ENCODE assay signal across 21 cellular contexts in genomic region chr16:79928142-79928735, GRCh38.
"Had no signal": no experiment of that assay in that cellular context is flagged by ENCODE, and none has a peak within 500 bp of the region (broad histone marks: within the 10 kb centered on the region; RNA-seq: fewer than 3 reads in every experiment).

No MANE protein-coding gene starts in this region.

- H3K27ac Mint-ChIP-seq: activated CD8-positive, alpha-beta T cell treated with anti-CD3 and anti-CD28 coated beads, Interleukin-2, amount 10 ng/mL, durations not matched to agents 7 days and 5 days; activated naive CD8-positive, alpha-beta T cell treated with anti-CD3 and anti-CD28 coated beads, Interleukin-2, amount 10 ng/mL, durations not matched to agents 7 days and 5 days; T-helper 1 cell treated with Interleukin-12 subunit alpha and Interleukin-12 subunit beta and Interleukin-4 antibody, amounts not matched to agents 30 μg/mL and 1 μg/mL, for 36 hours; WTC11 had no signal

- H3K4me1 ChIP-seq: breast epithelium had no signal

- DNase-seq: activated CD4-positive, alpha-beta T cell treated with anti-CD3 and anti-CD28 coated beads for 48 hours; activated CD4-positive, alpha-beta T cell treated with anti-CD3 and anti-CD28 coated beads, Interleukin-2, amount 50 U/mL, for 4 hours; activated CD4-positive, CD25-positive, alpha-beta regulatory T cell treated with anti-CD3 and anti-CD28 coated beads, Interleukin-2, amount 50 U/mL, for 72 hours; activated CD8-positive, alpha-beta memory T cell treated with anti-CD3 and anti-CD28 coated beads, Interleukin-2, amount 50 U/mL, for 48 hours; activated CD8-positive, alpha-beta T cell treated with anti-CD3 and anti-CD28 coated beads, Interleukin-2, amount 10 ng/mL, durations not matched to agents 7 days and 5 days; activated naive CD4-positive, alpha-beta T cell treated with anti-CD3 and anti-CD28 coated beads, Interleukin-2, amount 50 U/mL, for 16 hours; activated naive CD8-positive, alpha-beta T cell treated with anti-CD3 and anti-CD28 coated beads, Interleukin-2, amount 10 ng/mL, durations not matched to agents 7 days and 5 days; activated T-cell treated with anti-CD3 and anti-CD28 coated beads, Interleukin-2, amount 50 U/mL, for 1 hour; aorta; Kasumi-1; NCI-H1048; NCI-H146; NCI-H187 treated with DMSO at 0.1 percent for 48 hours; NCI-H2081 treated with DMSO at 0.1 percent for 48 hours; NCI-H446; NCI-H524; PC-9; SHP77 treated with DMSO at 0.1 percent for 48 hours had no signal

- ATAC-seq: activated CD8-positive, alpha-beta T cell treated with anti-CD3 and anti-CD28 coated beads, Interleukin-2, amount 10 ng/mL, durations not matched to agents 7 days and 5 days; WTC11 had no signal

- H3K36me3 Mint-ChIP-seq: activated naive CD8-positive, alpha-beta T cell treated with anti-CD3 and anti-CD28 coated beads, Interleukin-2, amount 10 ng/mL, durations not matched to agents 7 days and 5 days; WTC11 had no signal

- H3K9me3 Mint-ChIP-seq: activated naive CD8-positive, alpha-beta T cell treated with anti-CD3 and anti-CD28 coated beads, Interleukin-2, amount 10 ng/mL, durations not matched to agents 7 days and 5 days; T-helper 1 cell treated with Interleukin-12 subunit alpha and Interleukin-12 subunit beta and Interleukin-4 antibody, amounts not matched to agents 30 μg/mL and 1 μg/mL, for 36 hours; WTC11 had no signal

- H3K27me3 ChIP-seq: breast epithelium had no signal

- H3K9me3 ChIP-seq: breast epithelium had no signal

- H3K4me3 ChIP-seq: breast epithelium, PC-9 had no signal

- H3K4me3 Mint-ChIP-seq: activated CD8-positive, alpha-beta T cell treated with anti-CD3 and anti-CD28 coated beads, Interleukin-2, amount 10 ng/mL, durations not matched to agents 7 days and 5 days; activated naive CD8-positive, alpha-beta T cell treated with anti-CD3 and anti-CD28 coated beads, Interleukin-2, amount 10 ng/mL, durations not matched to agents 7 days and 5 days; T-helper 1 cell treated with Interleukin-12 subunit alpha and Interleukin-12 subunit beta and Interleukin-4 antibody, amounts not matched to agents 30 μg/mL and 1 μg/mL, for 36 hours; WTC11 had no signal

- H3K4me1 Mint-ChIP-seq: activated naive CD8-positive, alpha-beta T cell treated with anti-CD3 and anti-CD28 coated beads, Interleukin-2, amount 10 ng/mL, durations not matched to agents 7 days and 5 days had no signal

- H3K27me3 Mint-ChIP-seq: activated naive CD8-positive, alpha-beta T cell treated with anti-CD3 and anti-CD28 coated beads, Interleukin-2, amount 10 ng/mL, durations not matched to agents 7 days and 5 days had no signal

- H3K36me3 ChIP-seq: breast epithelium had no signal

- H3K27ac ChIP-seq: breast epithelium, PC-9 had no signal
